ENCODE assay signal across 2 cellular contexts in the genomic region with DNA sequence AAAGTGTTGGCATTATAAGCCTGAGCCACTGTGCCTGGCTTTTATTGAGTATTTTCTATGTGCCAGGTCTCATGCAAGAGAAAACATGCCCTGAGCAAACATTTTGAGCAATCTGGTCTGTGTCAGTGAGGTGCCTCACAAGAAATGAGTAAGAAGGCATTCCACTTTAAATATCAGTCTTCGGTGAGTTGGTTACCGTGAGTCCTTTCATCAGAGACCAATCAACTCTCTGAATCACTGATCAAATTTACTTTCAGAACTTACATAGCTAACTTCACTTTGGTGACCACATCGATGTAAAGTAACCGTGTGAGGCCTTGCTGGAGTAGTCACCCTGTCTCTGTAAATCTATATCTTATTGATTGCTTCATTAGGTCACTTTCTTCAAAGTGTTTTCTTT.
TF ChIP-seq lines count a peak whose summit lies in the region.

No MANE protein-coding gene starts in this region.

TF ChIP-seq in A549, 52 proteins besides CTCF, POLR2A, EP300 and RAD21:
- TF ChIP-seq CEBPB (IDR thresholded peaks at IDR 0.05) (no peak), HOXA7 (CRISPR knock-in tag; IDR thresholded peaks at IDR 0.05) (no peak), PHF8 (IDR thresholded peaks at IDR 0.05; ENCODE audit: borderline replicate concordance, low read depth) (no peak), ZSCAN20 (CRISPR knock-in tag; IDR thresholded peaks at IDR 0.05) (no peak), HDAC2 (IDR thresholded peaks at IDR 0.05) (no peak), CHD4 (IDR thresholded peaks at IDR 0.05; ENCODE audit: borderline replicate concordance) (no peak)
- TF ChIP-seq, protein P1, sequence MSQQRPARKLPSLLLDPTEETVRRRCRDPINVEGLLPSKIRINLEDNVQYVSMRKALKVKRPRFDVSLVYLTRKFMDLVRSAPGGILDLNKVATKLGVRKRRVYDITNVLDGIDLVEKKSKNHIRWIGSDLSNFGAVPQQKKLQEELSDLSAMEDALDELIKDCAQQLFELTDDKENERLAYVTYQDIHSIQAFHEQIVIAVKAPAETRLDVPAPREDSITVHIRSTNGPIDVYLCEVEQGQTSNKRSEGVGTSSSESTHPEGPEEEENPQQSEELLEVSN (IDR thresholded peaks at IDR 0.05; ENCODE audit: borderline replicate concordance, low read depth), result no peak
- TF ChIP-seq, protein P2, sequence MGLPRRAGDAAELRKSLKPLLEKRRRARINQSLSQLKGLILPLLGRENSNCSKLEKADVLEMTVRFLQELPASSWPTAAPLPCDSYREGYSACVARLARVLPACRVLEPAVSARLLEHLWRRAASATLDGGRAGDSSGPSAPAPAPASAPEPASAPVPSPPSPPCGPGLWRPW (IDR thresholded peaks at IDR 0.05), result no peak
TF ChIP-seq in A549: peak in this region for 0.

TF ChIP-seq in K562, 482 proteins besides CTCF, POLR2A, EP300 and RAD21:
- no peak for TF ChIP-seq HNRNPUL1 (IDR thresholded peaks at IDR 0.05; ENCODE audit: low read length)
- TF ChIP-seq CSDE1 (IDR thresholded peaks at IDR 0.05), result no peak
- TF ChIP-seq SMARCB1 (IDR thresholded peaks at IDR 0.05; ENCODE audit: insufficient read length, low read depth), result no peak
- no peak for TF ChIP-seq HDAC2 (IDR thresholded peaks at IDR 0.05)
- no peak for TF ChIP-seq ZNF224 (CRISPR knock-in tag; IDR thresholded peaks at IDR 0.05)
- no peak for TF ChIP-seq GABPB2 (CRISPR knock-in tag; conservative IDR thresholded peaks at IDR 0.05)
- TF ChIP-seq TRIM24 (IDR thresholded peaks at IDR 0.05), result no peak
- no peak for TF ChIP-seq HIVEP1 (CRISPR knock-in tag; IDR thresholded peaks at IDR 0.05)
- TF ChIP-seq, protein P3, sequence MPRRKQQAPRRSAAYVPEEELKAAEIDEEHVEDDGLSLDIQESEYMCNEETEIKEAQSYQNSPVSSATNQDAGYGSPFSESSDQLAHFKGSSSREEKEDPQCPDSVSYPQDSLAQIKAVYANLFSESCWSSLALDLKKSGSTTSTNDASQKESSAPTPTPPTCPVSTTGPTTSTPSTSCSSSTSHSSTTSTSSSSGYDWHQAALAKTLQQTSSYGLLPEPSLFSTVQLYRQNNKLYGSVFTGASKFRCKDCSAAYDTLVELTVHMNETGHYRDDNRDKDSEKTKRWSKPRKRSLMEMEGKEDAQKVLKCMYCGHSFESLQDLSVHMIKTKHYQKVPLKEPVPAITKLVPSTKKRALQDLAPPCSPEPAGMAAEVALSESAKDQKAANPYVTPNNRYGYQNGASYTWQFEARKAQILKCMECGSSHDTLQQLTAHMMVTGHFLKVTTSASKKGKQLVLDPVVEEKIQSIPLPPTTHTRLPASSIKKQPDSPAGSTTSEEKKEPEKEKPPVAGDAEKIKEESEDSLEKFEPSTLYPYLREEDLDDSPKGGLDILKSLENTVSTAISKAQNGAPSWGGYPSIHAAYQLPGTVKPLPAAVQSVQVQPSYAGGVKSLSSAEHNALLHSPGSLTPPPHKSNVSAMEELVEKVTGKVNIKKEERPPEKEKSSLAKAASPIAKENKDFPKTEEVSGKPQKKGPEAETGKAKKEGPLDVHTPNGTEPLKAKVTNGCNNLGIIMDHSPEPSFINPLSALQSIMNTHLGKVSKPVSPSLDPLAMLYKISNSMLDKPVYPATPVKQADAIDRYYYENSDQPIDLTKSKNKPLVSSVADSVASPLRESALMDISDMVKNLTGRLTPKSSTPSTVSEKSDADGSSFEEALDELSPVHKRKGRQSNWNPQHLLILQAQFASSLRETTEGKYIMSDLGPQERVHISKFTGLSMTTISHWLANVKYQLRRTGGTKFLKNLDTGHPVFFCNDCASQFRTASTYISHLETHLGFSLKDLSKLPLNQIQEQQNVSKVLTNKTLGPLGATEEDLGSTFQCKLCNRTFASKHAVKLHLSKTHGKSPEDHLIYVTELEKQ (CRISPR knock-in tag; IDR thresholded peaks at IDR 0.05), result no peak
- TF ChIP-seq HMG20B (CRISPR knock-in tag; IDR thresholded peaks at IDR 0.05), result no peak
TF ChIP-seq in K562: peak in this region for 0.
